In genomic region chr12:121811434-121812319, GRCh38 we compare ENCODE assay signal across 8 cellular contexts. TPM values are rescaled to one million over a fixed set of nuclear protein-coding genes. Genes with fewer than 3 reads are reported as not detected.
A peak's percentile ranks its signal among the peaks of the same experiment; 100 is the strongest.
DNase-seq lines count a peak whose midpoint lies in the region; ATAC-seq, FAIRE-seq and TF ChIP-seq lines count a peak whose summit lies in the region.

No MANE protein-coding gene starts in this region.

- H3K4me3 ChIP-seq in BE2C (ENCODE audit: low read depth, low read length): peak overlapping the region; percentile 53
- H3K4me3 ChIP-seq in fibroblast of pulmonary artery (replicated peaks; ENCODE audit: low read depth, low read length): peak overlapping the region; percentile 52
- H3K4me3 ChIP-seq in naive thymus-derived CD4-positive, alpha-beta T cell (ENCODE audit: low read length): peak overlapping the region; percentile 74

- CTCF ChIA-PET in naive thymus-derived CD4-positive, alpha-beta T cell (lab: Charles Lee): interaction anchor here (0.5 to 13.4 kb wide), 18 partner anchors 15 to 273 kb away, joined by 3 to 609 read pairs (median 4); partner anchors contain the start of genes PSMD9 and RHOF

- peaks cover 70% of the 10 kb centered on the region for H3K36me3 ChIP-seq in BE2C
- peaks cover 0 to 77% (median 21%) of the 10 kb centered on the region in 3 experiments for H3K36me3 ChIP-seq in naive thymus-derived CD4-positive, alpha-beta T cell (ENCODE audit: control insufficient read depth in 2 of 3, insufficient read depth in 3 of 3, low read length in 3 of 3)

- POLR2A ChIA-PET in naive thymus-derived CD4-positive, alpha-beta T cell (lab: Charles Lee): interaction anchor here (0.6 to 28.5 kb wide), 17 partner anchors 9 to 1636 kb away, joined by 3 to 1941 read pairs (median 3); partner anchors contain the start of genes DIABLO, RHOF, RNF34 and SETD1B

- peak; percentile 78 for TF ChIP-seq CTCF in BE2C (IDR thresholded peaks at IDR 0.05; ENCODE audit: low read depth, low read length)
- TF ChIP-seq CTCF in fibroblast of pulmonary artery (IDR thresholded peaks at IDR 0.05; ENCODE audit: low read length, missing control alignments): peak; percentile 36

- no peaks in the 10 kb centered on the region for H3K27me3 Mint-ChIP-seq in naive thymus-derived CD4-positive, alpha-beta T cell

- peaks cover 29 to 69% (median 47%) of the 10 kb centered on the region in 7 donors for H3K4me1 Mint-ChIP-seq in naive thymus-derived CD4-positive, alpha-beta T cell

- no peaks in the 10 kb centered on the region for H3K9me3 ChIP-seq in BE2C
- no peaks in the 10 kb centered on the region for H3K9me3 ChIP-seq in naive thymus-derived CD4-positive, alpha-beta T cell (ENCODE audit: control insufficient read depth in 2 of 3, low read length in 3 of 3)

- intact Hi-C loops in naive thymus-derived CD4-positive, alpha-beta T cell (cut with micrococcal nuclease): loop anchor here (1.0 to 2.0 kb wide), 6 partner anchors 8 to 114 kb away; no protein-coding TSS in a partner anchor

- no peaks in the 10 kb centered on the region for H3K27me3 ChIP-seq in BE2C
- no peaks in the 10 kb centered on the region for H3K27me3 ChIP-seq in naive thymus-derived CD4-positive, alpha-beta T cell (ENCODE audit: control insufficient read depth in 2 of 2, insufficient read depth in 2 of 2, low read length in 2 of 2)

- H3K4me3 Mint-ChIP-seq in naive thymus-derived CD4-positive, alpha-beta T cell: peak overlapping the region; percentile 75 to 92 (median 84)

- H3K36me3 Mint-ChIP-seq in naive thymus-derived CD4-positive, alpha-beta T cell: peaks cover 5 to 34% (median 16%) of the 10 kb centered on the region in 5 donors

- H3K9me3 Mint-ChIP-seq in naive thymus-derived CD4-positive, alpha-beta T cell: peaks cover 0 to 2% (median 0%) of the 10 kb centered on the region in 11 donors

- peaks cover 9% of the 10 kb centered on the region; the same call in 1 of the 2 replicates for H3K4me1 ChIP-seq in BE2C
- peaks cover 38 to 48% of the 10 kb centered on the region in 2 donors for H3K4me1 ChIP-seq in naive thymus-derived CD4-positive, alpha-beta T cell (ENCODE audit: control insufficient read depth in 2 of 2, insufficient read depth in 2 of 2, low read length in 2 of 2)

- H3K27ac Mint-ChIP-seq in naive thymus-derived CD4-positive, alpha-beta T cell: peak overlapping the region; percentile 23 to 92 (median 75)

- peak overlapping the region; percentile 63 for H3K27ac ChIP-seq in naive thymus-derived CD4-positive, alpha-beta T cell (ENCODE audit: low read depth, low read length)

- FAIRE-seq in HTR-8/SVneo (lab: Jason Lieb, UNC): no peak

- ATAC-seq in GM19023 (IDR thresholded peaks at IDR 0.05; ENCODE audit: unreplicated experiment): peak; percentile 56
- peak; percentile 92 for ATAC-seq in naive thymus-derived CD4-positive, alpha-beta T cell

- DNase-seq in BE2C (peak; percentile 81), HTR-8/SVneo (ENCODE audit: insufficient read length, low spot score) (peak; percentile 80), OCI-M1 (lab: John Stamatoyannopoulos, UW) (peak; percentile 83), fibroblast of pulmonary artery (ENCODE audit: low read depth) (peak; percentile 68), ureter (ENCODE audit: low spot score) (peak; percentile 72)
- DNase-seq in activated effector memory CD4-positive, alpha-beta T cell treated with anti-CD3 and anti-CD28 coated beads, Interleukin-2, amount 50 U/mL, for 16 hours: peak; percentile 90
- DNase-seq in naive thymus-derived CD4-positive, alpha-beta T cell: peak in 8 of 9 donors; percentile 55 to 86 (median 75)

RNA-seq across cellular contexts. Expression of gene SETD1B, which starts 7.9 kb away (rescaled TPM):
- polyA plus RNA-seq in BE2C (2012; ENCODE audit: insufficient read depth, insufficient read length, low read depth): 31.1 TPM
- total RNA-seq in naive thymus-derived CD4-positive, alpha-beta T cell: 100 to 1,000 TPM in 1 of 5 experiments, 10 to 100 TPM in 4; 35.1 to 124 (median 79.2) TPM
- 1 to 10 TPM; 2.1 to 4.3 TPM for polyA plus RNA-seq in naive thymus-derived CD4-positive, alpha-beta T cell
- 39.8 TPM for total RNA-seq in ureter

RNA-seq across cellular contexts. Expression of gene RHOF, which starts 18.2 kb away (rescaled TPM):
- 7.0 TPM for polyA plus RNA-seq in BE2C (2012; ENCODE audit: insufficient read depth, insufficient read length, low read depth)
- 100 to 1,000 TPM; 121 to 164 (median 134) TPM for total RNA-seq in naive thymus-derived CD4-positive, alpha-beta T cell
- polyA plus RNA-seq in naive thymus-derived CD4-positive, alpha-beta T cell: 100 to 1,000 TPM in 1 of 2 donors, 10 to 100 TPM in 1; 69.2 to 115 TPM
- total RNA-seq in ureter: 20.5 TPM

RNA-seq across cellular contexts. Expression of gene HPD, which starts 47.0 kb away (rescaled TPM):
- polyA plus RNA-seq in BE2C (2012; ENCODE audit: insufficient read depth, insufficient read length, low read depth): not detected
- not detected for total RNA-seq in naive thymus-derived CD4-positive, alpha-beta T cell
- polyA plus RNA-seq in naive thymus-derived CD4-positive, alpha-beta T cell: not detected
- 3.1 TPM for total RNA-seq in ureter

Comparison
In these comparisons a context has a peak if more than half of its experiments do, and no peak if none do; other contexts are left out.
1. Peak in every context shown above with its lines: DNase-seq, ATAC-seq, H3K4me3 ChIP-seq and H3K27ac ChIP-seq.